Comparison of ENCODE assay signal across 25 cellular contexts in genomic region chr9:7258688-7259396, GRCh38.
"Had no signal": no experiment of that assay in that cellular context is flagged by ENCODE, and none has a peak within 500 bp of the region (broad histone marks: within the 10 kb centered on the region; RNA-seq: fewer than 3 reads in every experiment).

No MANE protein-coding gene starts in this region.

- H3K4me3 ChIP-seq: esophagus muscularis mucosa, heart right ventricle, left lung, neural progenitor cell, right lobe of liver, suprapubic skin, transverse colon, upper lobe of right lung, uterus had no signal

- H3K9me3 ChIP-seq: esophagus muscularis mucosa, heart right ventricle, left lung, right lobe of liver, suprapubic skin, upper lobe of right lung, uterus had no signal

- H3K27ac ChIP-seq: esophagus muscularis mucosa, heart right ventricle, left lung, neural progenitor cell, parathyroid adenoma, right lobe of liver, suprapubic skin, transverse colon, upper lobe of right lung, uterus had no signal

- ATAC-seq: left cardiac atrium; left lung; naive thymus-derived CD4-positive, alpha-beta T cell; right lobe of liver; stimulated activated naive CD8-positive, alpha-beta T cell treated with anti-CD3 and anti-CD28 coated beads, Interleukin-15, amount 100 ng/mL, for 72 hours; upper lobe of right lung had no signal

- H3K4me1 ChIP-seq: esophagus muscularis mucosa, heart right ventricle, left lung, neural progenitor cell, parathyroid adenoma, right lobe of liver, suprapubic skin, transverse colon, upper lobe of right lung, uterus had no signal

- H3K27me3 ChIP-seq: neural progenitor cell, right lobe of liver, suprapubic skin, transverse colon, upper lobe of right lung, uterus had no signal

- DNase-seq: dermis blood vessel endothelial cell; effector memory CD4-positive, alpha-beta T cell; foreskin melanocyte; glutamatergic neuron; heart right ventricle; hippocampal formation; left cardiac atrium; left lung; mesenchymal stem cell; midbrain; naive thymus-derived CD4-positive, alpha-beta T cell; right lobe of liver; small intestine; stimulated activated CD4-positive, alpha-beta T cell treated with anti-CD3 and anti-CD28 coated beads, Interleukin-15, amount 100 ng/mL, for 24 hours; stimulated activated CD4-positive, alpha-beta T cell treated with anti-CD3 and anti-CD28 coated beads, Interleukin-2, amount 100 ng/mL, for 48 hours; stimulated activated CD8-positive, alpha-beta memory T cell treated with anti-CD3 and anti-CD28 coated beads, Interleukin-4, amount 100 ng/mL, for 48 hours; stimulated activated naive CD4-positive, alpha-beta T cell; stimulated activated naive CD8-positive, alpha-beta T cell treated with anti-CD3 and anti-CD28 coated beads, Interleukin-15, amount 100 ng/mL, for 72 hours; transverse colon; upper lobe of right lung; uterus had no signal

- H3K36me3 ChIP-seq: esophagus muscularis mucosa, heart right ventricle, left lung, neural progenitor cell, right lobe of liver, suprapubic skin, transverse colon, upper lobe of right lung, uterus had no signal
